In the genomic region with DNA sequence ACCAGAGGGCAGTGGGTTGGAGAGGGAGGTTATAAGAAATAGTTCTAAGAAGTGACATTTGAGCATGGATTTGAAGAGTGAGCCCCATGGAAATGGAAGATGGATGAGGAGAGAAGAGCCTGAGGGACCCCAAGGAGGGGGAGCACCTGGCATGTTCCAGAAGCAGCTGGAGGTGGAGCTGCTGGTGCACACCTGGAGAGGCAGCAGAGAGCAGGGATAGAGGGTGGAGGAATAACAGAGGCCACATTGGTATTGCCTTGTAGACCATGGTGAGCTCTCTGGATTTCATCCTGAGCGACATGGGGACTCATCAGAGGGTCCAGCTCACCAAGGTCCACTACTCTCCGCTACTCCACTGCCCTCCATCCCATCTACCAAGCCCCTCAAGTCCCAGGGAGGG, we compare ENCODE assay signal across 16 cellular contexts. TPM values are rescaled to one million over a fixed set of nuclear protein-coding genes. Genes with fewer than 3 reads are reported as not detected.
DNase-seq lines count a peak whose midpoint lies in the region; ATAC-seq, FAIRE-seq and TF ChIP-seq lines count a peak whose summit lies in the region.
"Had no signal": no experiment of that assay in that cellular context is flagged by ENCODE, and none has a peak within 500 bp of the region (broad histone marks: within the 10 kb centered on the region; RNA-seq: fewer than 3 reads in every experiment).

No MANE protein-coding gene starts in this region.

- no peaks in the 10 kb centered on the region for H3K9me2 ChIP-seq in OCI-LY7 (ENCODE audit: insufficient read depth, low read length)

- H2AFZ ChIP-seq in OCI-LY7 (ENCODE audit: low read length), result no peak overlapping the region

- ATAC-seq in HG03135 (IDR thresholded peaks at IDR 0.05; ENCODE audit: unreplicated experiment), result no peak
- ATAC-seq: body of pancreas had no signal

- no peak for TF ChIP-seq POLR2A in GM12891 (IDR thresholded peaks at IDR 0.05; ENCODE audit: low read depth, low read length)

- TF ChIP-seq CTCF in GM12874 (IDR thresholded peaks at IDR 0.05; ENCODE audit: insufficient read depth, low read depth, low read length) (peak; percentile 34; the same call in 1 of the 2 replicates), OCI-LY7 (conservative IDR thresholded peaks at IDR 0.05; ENCODE audit: low read length) (peak; percentile 48; the same call in 1 of the 2 replicates), fibroblast of villous mesenchyme (IDR thresholded peaks at IDR 0.05; ENCODE audit: insufficient read depth, low read depth, low read length) (peak; percentile 2)

- peaks cover 35 to 75% (median 67%) of the 10 kb centered on the region in 10 experiments for H3K4me1 ChIP-seq in BLaER1 treated with 17β-estradiol and CSF1 and Interleukin-3, amounts not matched to agents 10 nM and 100 nM
- H3K4me1 ChIP-seq in OCI-LY7 (ENCODE audit: insufficient read depth, low read length, poor library complexity, severe bottlenecking), result peaks cover 19% of the 10 kb centered on the region

- POLR2A ChIA-PET in OCI-LY7 (lab: Charles Lee), result interaction anchor here (1.1 to 1.6 kb wide), 2 partner anchors 18 to 23 kb away, joined by 3 to 5 read pairs; partner anchors contain the start of gene KDM8

- H3K27me3 ChIP-seq in BLaER1 treated with 17β-estradiol and CSF1 and Interleukin-3, amounts not matched to agents 10 nM and 100 nM, result no peaks in the 10 kb centered on the region
- H3K27me3 ChIP-seq: body of pancreas, suprapubic skin had no signal

- peak overlapping the region in 7 of 11 experiments; percentile 27 to 99 (median 92); a peak in 13 of 22 replicates for H3K4me2 ChIP-seq in BLaER1 treated with 17β-estradiol and CSF1 and Interleukin-3, amounts not matched to agents 10 nM and 100 nM
- H3K4me2 ChIP-seq in OCI-LY7 (ENCODE audit: low read length), result no peak overlapping the region

- no peak overlapping the region for H3K4me3 ChIP-seq in BLaER1 treated with 17β-estradiol and CSF1 and Interleukin-3, amounts not matched to agents 10 nM and 100 nM
- no peak overlapping the region for H3K4me3 ChIP-seq in OCI-LY7 (ENCODE audit: low read depth, low read length, poor library complexity, severe bottlenecking)
- H3K4me3 ChIP-seq in fibroblast of villous mesenchyme (ENCODE audit: low read depth, low read length), result no peak overlapping the region
- H3K4me3 ChIP-seq: body of pancreas, suprapubic skin had no signal

- no TSS peak for BruUV-seq in OCI-LY7 (replicated peaks; lab: Mats Ljungman, UMichigan)

- CTCF ChIA-PET in OCI-LY7 (lab: Charles Lee; ENCODE audit: unreplicated experiment), result no interaction called here

- 0 out of 22 replicates have a peak, but pooled peaks cover 0 to 5% (median 0%) of the 10 kb centered on the region in 11 experiments for H3K9me3 ChIP-seq in BLaER1 treated with 17β-estradiol and CSF1 and Interleukin-3, amounts not matched to agents 10 nM and 100 nM (replicated peaks in 1 of 11)
- no peaks in the 10 kb centered on the region for H3K9me3 ChIP-seq in OCI-LY7 (ENCODE audit: low read length)
- H3K9me3 ChIP-seq: body of pancreas, suprapubic skin had no signal

- no peak for FAIRE-seq in GM12891 (lab: Jason Lieb, UNC)
- FAIRE-seq: small intestine had no signal

- H4K20me1 ChIP-seq in BLaER1 treated with 17β-estradiol and CSF1 and Interleukin-3, amounts not matched to agents 10 nM and 100 nM, result no peaks in the 10 kb centered on the region
- no peaks in the 10 kb centered on the region for H4K20me1 ChIP-seq in OCI-LY7 (ENCODE audit: insufficient read depth, low read length)

- no peaks in the 10 kb centered on the region for H3K79me2 ChIP-seq in OCI-LY7 (ENCODE audit: insufficient read depth, low read depth, low read length)

- H3K36me3 ChIP-seq in BLaER1 treated with 17β-estradiol and CSF1 and Interleukin-3, amounts not matched to agents 10 nM and 100 nM, result no peaks in the 10 kb centered on the region
- H3K36me3 ChIP-seq in OCI-LY7 (ENCODE audit: insufficient read depth, low read length), result no peaks in the 10 kb centered on the region
- H3K36me3 ChIP-seq: suprapubic skin had no signal

- 0 out of 22 replicates have a peak overlapping the region, but pooled peaks of 1 of the 11 experiments have one; percentile 14 for H3K9ac ChIP-seq in BLaER1 treated with 17β-estradiol and CSF1 and Interleukin-3, amounts not matched to agents 10 nM and 100 nM

- DNase-seq in OCI-LY7 (ENCODE audit: low spot score) (peak; percentile 26), fibroblast of villous mesenchyme (ENCODE audit: low read depth) (no peak), GM12891 (ENCODE audit: insufficient read length, low spot score) (no peak), RKO (ENCODE audit: low spot score) (no peak)
- no peak for DNase-seq in stimulated activated CD4-positive, alpha-beta T cell treated with anti-CD3 and anti-CD28 coated beads, Interleukin-2, amount 100 ng/mL, for 48 hours
- DNase-seq: activated CD4-positive, alpha-beta memory T cell treated with anti-CD3 and anti-CD28 coated beads, Interleukin-2, amount 10 ng/mL, durations not matched to agents 7 days and 5 days; hippocampal formation; NCI-H226; nucleus accumbens; small intestine had no signal

- intact Hi-C loops in OCI-LY7 (cut with micrococcal nuclease; ENCODE audit: unreplicated experiment), result no loop called here

- peak overlapping the region in 4 of 11 experiments; percentile 4 to 91 (median 32); a peak in 6 of 22 replicates for H3K27ac ChIP-seq in BLaER1 treated with 17β-estradiol and CSF1 and Interleukin-3, amounts not matched to agents 10 nM and 100 nM
- H3K27ac ChIP-seq in OCI-LY7 (ENCODE audit: low read depth, low read length, poor library complexity, severe bottlenecking), result no peak overlapping the region
- H3K27ac ChIP-seq: body of pancreas, RWPE1, suprapubic skin had no signal

TF ChIP-seq in GM12891, 5 proteins besides CTCF, POLR2A, EP300 and RAD21:
- TF ChIP-seq TAF1 (IDR thresholded peaks at IDR 0.05; ENCODE audit: low read depth, low read length) (no peak), PAX5 (IDR thresholded peaks at IDR 0.05; ENCODE audit: insufficient read depth, low read length, severe bottlenecking) (no peak), SPI1 (IDR thresholded peaks at IDR 0.05; ENCODE audit: low read depth, low read length) (no peak), POU2F2 (IDR thresholded peaks at IDR 0.05; ENCODE audit: low read depth, low read length) (no peak), POLR2AphosphoS5 (IDR thresholded peaks at IDR 0.05; ENCODE audit: low read depth, low read length) (no peak)

RNA-seq across cellular contexts. Expression of gene KDM8, which starts 22.3 kb away (rescaled TPM):
- 12.4 and 14.2 TPM in 2 replicates for total RNA-seq in OCI-LY7 (2014; rRNA removed; shearing (Covaris generic))
- total RNA-seq in OCI-LY7 (2022) (14.5 and 24.3 TPM in 2 replicates), fibroblast of villous mesenchyme (3.2 and 3.9 TPM in 2 replicates)
- polyA plus RNA-seq in GM12891 (2012; ENCODE audit: low read depth, missing spikeins), result 1.9 TPM
